8 cellular contexts compared by ENCODE assay signal in the genomic region with DNA sequence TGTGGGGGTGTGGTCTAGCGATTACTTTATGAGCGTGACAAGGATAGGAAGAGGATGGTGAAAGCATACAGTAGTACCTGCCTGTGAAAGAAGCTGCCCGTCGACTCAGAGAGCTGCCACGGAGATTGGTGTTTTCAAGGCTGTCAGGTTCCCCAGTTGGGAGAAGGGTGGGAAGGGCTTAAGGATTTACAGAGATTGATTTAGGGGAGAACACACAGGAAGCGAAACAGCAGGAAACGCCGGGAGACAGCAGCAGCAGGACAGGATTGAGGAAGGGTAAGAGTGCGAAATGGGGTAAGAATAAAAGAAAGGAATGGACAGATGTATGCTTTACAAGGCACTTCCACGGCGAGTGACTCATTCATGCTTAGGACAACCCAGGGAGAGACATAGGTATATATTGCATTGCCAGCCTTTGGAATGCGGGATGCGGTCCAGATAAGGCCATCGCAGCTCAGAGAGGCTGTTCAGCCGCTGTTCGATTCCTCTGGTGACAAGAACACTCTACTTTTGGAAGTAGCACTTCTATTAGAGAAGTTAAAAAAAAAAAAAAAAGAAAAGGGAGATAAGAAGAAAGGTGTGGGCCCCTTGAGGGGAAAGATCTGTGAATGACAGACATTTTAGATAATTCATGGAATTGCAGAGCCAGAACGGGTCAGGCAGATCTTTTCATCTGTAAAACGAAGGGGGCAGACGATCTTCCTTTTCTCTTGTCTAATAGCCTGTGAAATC. TPM values are rescaled to one million over a fixed set of nuclear protein-coding genes. Genes with fewer than 3 reads are reported as not detected.
DNase-seq lines count a peak whose midpoint lies in the region; ATAC-seq and TF ChIP-seq lines count a peak whose summit lies in the region.

No MANE protein-coding gene starts in this region.

- H3K27me3 ChIP-seq in heart right ventricle = no peaks in the 10 kb centered on the region
- no peaks in the 10 kb centered on the region for H3K27me3 ChIP-seq in dorsolateral prefrontal cortex
- no peaks in the 10 kb centered on the region for H3K27me3 ChIP-seq in mucosa of stomach (ENCODE audit: control insufficient read depth, insufficient read depth, low read length)

- H3K4me1 ChIP-seq in heart right ventricle (peaks cover 4 to 41% (median 34%) of the 10 kb centered on the region in 9 donors), mucosa of stomach (ENCODE audit: control insufficient read depth, insufficient read depth, low read length) (peaks cover 24% of the 10 kb centered on the region)

- DNase-seq in heart right ventricle (no peak), cardiac septum (ENCODE audit: low spot score) (no peak), RWPE1 (ENCODE audit: low spot score) (peak; percentile 62), dorsolateral prefrontal cortex (no peak), MV-4-11 (lab: John Stamatoyannopoulos, UW) (no peak)
- DNase-seq in effector CD8-positive, alpha-beta T cell (lab: John Stamatoyannopoulos, UW) = no peak

- ATAC-seq in heart right ventricle (peak in 1 of 8 donors; percentile 10), HG03565 (IDR thresholded peaks at IDR 0.05; ENCODE audit: unreplicated experiment) (no peak)

- H3K4me3 ChIP-seq in heart right ventricle (peak overlapping the region; percentile 10 to 97 (median 86)), dorsolateral prefrontal cortex (peak overlapping the region; percentile 42 to 94 (median 79)), mucosa of stomach (ENCODE audit: low read length) (peak overlapping the region; percentile 28)

- CTCF ChIA-PET in RWPE1 (lab: Yijun Ruan, JAX) = interaction anchor here (0.5 to 0.9 kb wide), 3 partner anchors 28 to 189 kb away, joined by 3 to 4 read pairs (median 4); no protein-coding TSS in a partner anchor

- no peak for TF ChIP-seq CTCF in heart right ventricle (IDR thresholded peaks at IDR 0.05)
- TF ChIP-seq CTCF in RWPE1 (conservative IDR thresholded peaks at IDR 0.05; ENCODE audit: low read depth) = no peak
- no peak for TF ChIP-seq CTCF in dorsolateral prefrontal cortex (IDR thresholded peaks at IDR 0.05 in 54 of 56, conservative IDR thresholded peaks at IDR 0.05 in 2 of 56; ENCODE audit: low read depth in 1 of 56, partially characterized antibody in 56 of 56)

- intact Hi-C loops in heart right ventricle (cut with DNase I) = loop anchor here in 6 of 10 donors (1.0 to 10.0 kb wide), 8 partner anchors 53 to 337 kb away; a partner anchor contains a TSS
- intact Hi-C loops in cardiac septum (cut with DNase I) = loop anchor here (2.0 kb wide), 2 partner anchors 55 to 303 kb away; a partner anchor contains a TSS
- intact Hi-C loops in dorsolateral prefrontal cortex (cut with DNase I) = loop anchor here (2.0 to 10.0 kb wide), 5 partner anchors 72 to 425 kb away; a partner anchor contains a TSS

- H3K36me3 ChIP-seq in heart right ventricle = no peaks in the 10 kb centered on the region
- H3K36me3 ChIP-seq in mucosa of stomach (ENCODE audit: control insufficient read depth, insufficient read depth, low read length) = no peaks in the 10 kb centered on the region

- H3K27ac ChIP-seq in heart right ventricle (peak overlapping the region; percentile 90 to 98 (median 94)), RWPE1 (peak overlapping the region; percentile 74), dorsolateral prefrontal cortex (peak overlapping the region; percentile 67 to 99 (median 96))

- H3K9me3 ChIP-seq in heart right ventricle (no peaks in the 10 kb centered on the region), mucosa of stomach (ENCODE audit: control insufficient read depth, low read length) (no peaks in the 10 kb centered on the region)

- H3K9ac ChIP-seq in mucosa of stomach (ENCODE audit: low read length) = peak overlapping the region; percentile 63

- POLR2A ChIA-PET in RWPE1 (lab: Yijun Ruan, JAX; ENCODE audit: low non-redundant PET) = interaction anchor here (0.6 kb wide), 1 partner anchor 34 kb away, joined by 8 read pairs; no protein-coding TSS in a partner anchor

- WGBS in heart right ventricle, 2 donors = 46 to 55% methylated on average over 19 of the region's 19 CpGs

RNA-seq across cellular contexts. Expression of a gene that starts 0.9 kb away (rescaled TPM):
- total RNA-seq in heart right ventricle (10 to 100 TPM; 28.5 to 36.7 (median 32.5) TPM), cardiac septum (31.9 TPM), dorsolateral prefrontal cortex (100 to 1,000 TPM in 77 of 120 experiments, 10 to 100 TPM in 43; 72.6 to 141 (median 104) TPM)
- polyA plus RNA-seq in heart right ventricle = 1 to 10 TPM; 8.6 to 9.5 TPM

Comparison
In these comparisons a context has a peak if more than half of its experiments do, and no peak if none do; other contexts are left out.
1. H3K4me3 ChIP-seq: peak in every context shown above with its lines; median percentile 86 in heart right ventricle; 79 in dorsolateral prefrontal cortex; 28 in mucosa of stomach.